Comparison of ENCODE assay signal across 14 cellular contexts in the genomic region with DNA sequence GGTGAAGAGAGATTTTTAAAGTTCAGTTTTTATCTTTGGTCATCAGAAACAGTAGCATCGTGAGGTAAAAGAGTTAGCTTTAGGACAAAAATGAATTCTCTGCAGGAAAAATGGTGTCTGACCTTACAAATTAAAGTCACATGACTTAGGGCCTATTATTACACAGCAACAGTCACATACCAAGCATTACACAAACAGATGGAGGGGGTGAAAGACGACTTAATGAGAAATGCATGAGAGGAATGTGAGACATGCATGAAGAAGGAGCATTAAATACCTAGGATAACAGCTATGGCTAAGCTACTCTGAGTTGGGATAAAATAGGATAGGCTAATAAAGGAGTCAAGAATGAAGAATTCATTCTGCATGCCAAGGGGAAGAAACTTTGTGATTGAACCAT.
DNase-seq lines count a peak whose midpoint lies in the region; ATAC-seq lines count a peak whose summit lies in the region.
"Had no signal": no experiment of that assay in that cellular context is flagged by ENCODE, and none has a peak within 500 bp of the region (broad histone marks: within the 10 kb centered on the region; RNA-seq: fewer than 3 reads in every experiment).

No MANE protein-coding gene starts in this region.

- DNase-seq in AG20443 (ENCODE audit: low spot score) (peak; percentile 66), M059J (ENCODE audit: low read depth) (peak; percentile 82), dedifferentiated amniotic fluid mesenchymal stem cell (ENCODE audit: extremely low spot score) (peak; percentile 85), left kidney (ENCODE audit: low read depth, low spot score) (peak; percentile 36), SKM-1 treated with dmso at 0.1 percent for 144 hours (lab: John Stamatoyannopoulos, UW; ENCODE audit: unreplicated experiment) (no peak), DMS 273 treated with DMSO at 0.1 percent for 48 hours (lab: John Stamatoyannopoulos, UW) (no peak)
- DNase-seq: activated CD8-positive, alpha-beta memory T cell treated with anti-CD3 and anti-CD28 coated beads, Interleukin-2, amount 50 U/mL, for 4 hours; amygdala; erythroblast; NCI-H2029 treated with DMSO at 0.1 percent for 48 hours; retina; testis had no signal

- ATAC-seq in HG03439 (IDR thresholded peaks at IDR 0.05; ENCODE audit: unreplicated experiment) (no peak), GM21619 (IDR thresholded peaks at IDR 0.05; ENCODE audit: unreplicated experiment) (no peak)

Comparison
In these comparisons a context has a peak if more than half of its experiments do, and no peak if none do; other contexts are left out.
1. DNase-seq: peak in AG20443 (single experiment), M059J (single experiment), dedifferentiated amniotic fluid mesenchymal stem cell (single experiment) and left kidney (single experiment); none in SKM-1 treated with dmso at 0.1 percent for 144 hours (single experiment) and DMS 273 treated with DMSO at 0.1 percent for 48 hours (single experiment).